In genomic region chr1:70192446-70192845, GRCh38 we compare ENCODE assay signal across 7 cellular contexts.
A peak's percentile ranks its signal among the peaks of the same experiment; 100 is the strongest.
TF ChIP-seq lines count a peak whose summit lies in the region.
"Not testable (repeated sequence)": the region's sequence is repeated elsewhere in the genome, so short reads cannot be mapped to it uniquely, and the experiment has no call there.

No MANE protein-coding gene starts in this region.

TF ChIP-seq in A549, 52 proteins besides CTCF, POLR2A, EP300 and RAD21:
- peak; percentile 62; the same call in 1 of the 2 replicates for TF ChIP-seq KDM1A (IDR thresholded peaks at IDR 0.05; ENCODE audit: low read depth)

TF ChIP-seq in HEK293, 187 proteins besides CTCF, POLR2A, EP300 and RAD21:
- TF ChIP-seq ZNF280D (tag by site-specific recombination; IDR thresholded peaks at IDR 0.05) (0 out of 2 replicates have a peak, but pooled peaks have one; percentile 61), ZNF146 (tag by site-specific recombination; IDR thresholded peaks at IDR 0.05) (peak; percentile 99)
- TF ChIP-seq, protein P1, sequence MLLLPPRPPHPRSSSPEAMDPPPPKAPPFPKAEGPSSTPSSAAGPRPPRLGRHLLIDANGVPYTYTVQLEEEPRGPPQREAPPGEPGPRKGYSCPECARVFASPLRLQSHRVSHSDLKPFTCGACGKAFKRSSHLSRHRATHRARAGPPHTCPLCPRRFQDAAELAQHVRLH (tag by site-specific recombination; IDR thresholded peaks at IDR 0.05), result peak; percentile 61; the same call in 1 of the 2 replicates

TF ChIP-seq in SK-N-SH treated with all-trans-retinoic acid at 6 μM for 48 hours, 23 proteins besides CTCF, POLR2A, EP300 and RAD21:
- TF ChIP-seq ZNF8 (CRISPR knock-in tag; IDR thresholded peaks at IDR 0.05), result peak; percentile 88
TF ChIP-seq in SK-N-SH treated with all-trans-retinoic acid at 6 μM for 48 hours: peak in this region for 1; not testable (repeated sequence) for 22.

TF ChIP-seq in WTC11, 78 proteins besides CTCF, POLR2A, EP300 and RAD21:
- peak; percentile 74 for TF ChIP-seq GTF2I (CRISPR knock-in tag; conservative IDR thresholded peaks at IDR 0.05)
TF ChIP-seq in WTC11: peak in this region for 1; not testable (repeated sequence) for 77.

TF ChIP-seq in GM12878, 131 proteins besides CTCF, POLR2A, EP300 and RAD21:
- TF ChIP-seq SMARCA5 (IDR thresholded peaks at IDR 0.05) (peak; percentile 50; the same call in 1 of the 2 replicates), ZNF217 (IDR thresholded peaks at IDR 0.05) (peak; percentile 53; the same call in 1 of the 2 replicates)

TF ChIP-seq in K562, 482 proteins besides CTCF, POLR2A, EP300 and RAD21:
- TF ChIP-seq HDAC2 (IDR thresholded peaks at IDR 0.05) (0 out of 2 replicates have a peak, but pooled peaks have one; percentile 20), RBM25 (IDR thresholded peaks at IDR 0.05; ENCODE audit: low read depth, low read length, severe bottlenecking) (peak; percentile 4), BCOR (IDR thresholded peaks at IDR 0.05) (peak; percentile 84), KDM1A (IDR thresholded peaks at IDR 0.05) (peak; percentile 68 to 78), SMARCA5 (IDR thresholded peaks at IDR 0.05) (peak; percentile 74; the same call in 1 of the 2 replicates), ZNF146 (CRISPR knock-in tag; IDR thresholded peaks at IDR 0.05; ENCODE audit: unreplicated experiment) (peak; percentile 99), FOXM1 (IDR thresholded peaks at IDR 0.05; ENCODE audit: low read depth) (peak; percentile 24; the same call in 1 of the 2 replicates)
- TF ChIP-seq FOXM1 (CRISPR knock-in tag; IDR thresholded peaks at IDR 0.05; ENCODE audit: low read depth), result not testable (repeated sequence)

TF ChIP-seq in H1, 55 proteins besides CTCF, POLR2A, EP300 and RAD21:
- peak; percentile 71; the same call in 1 of the 2 replicates for TF ChIP-seq KDM1A (IDR thresholded peaks at IDR 0.05; ENCODE audit: borderline replicate concordance, low read length)
TF ChIP-seq in H1: peak in this region for 1; not testable (repeated sequence) for 54.
